ENCODE assay signal across 2 cellular contexts in genomic region chr3:192237992-192238608, GRCh38.
TF ChIP-seq lines count a peak whose summit lies in the region.

No MANE protein-coding gene starts in this region.

TF ChIP-seq in SK-N-SH, 30 proteins besides CTCF, POLR2A, EP300 and RAD21 (continued from another document):
- TF ChIP-seq, protein P1, sequence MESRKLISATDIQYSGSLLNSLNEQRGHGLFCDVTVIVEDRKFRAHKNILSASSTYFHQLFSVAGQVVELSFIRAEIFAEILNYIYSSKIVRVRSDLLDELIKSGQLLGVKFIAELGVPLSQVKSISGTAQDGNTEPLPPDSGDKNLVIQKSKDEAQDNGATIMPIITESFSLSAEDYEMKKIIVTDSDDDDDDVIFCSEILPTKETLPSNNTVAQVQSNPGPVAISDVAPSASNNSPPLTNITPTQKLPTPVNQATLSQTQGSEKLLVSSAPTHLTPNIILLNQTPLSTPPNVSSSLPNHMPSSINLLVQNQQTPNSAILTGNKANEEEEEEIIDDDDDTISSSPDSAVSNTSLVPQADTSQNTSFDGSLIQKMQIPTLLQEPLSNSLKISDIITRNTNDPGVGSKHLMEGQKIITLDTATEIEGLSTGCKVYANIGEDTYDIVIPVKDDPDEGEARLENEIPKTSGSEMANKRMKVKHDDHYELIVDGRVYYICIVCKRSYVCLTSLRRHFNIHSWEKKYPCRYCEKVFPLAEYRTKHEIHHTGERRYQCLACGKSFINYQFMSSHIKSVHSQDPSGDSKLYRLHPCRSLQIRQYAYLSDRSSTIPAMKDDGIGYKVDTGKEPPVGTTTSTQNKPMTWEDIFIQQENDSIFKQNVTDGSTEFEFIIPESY (IDR thresholded peaks at IDR 0.05; ENCODE audit: borderline replicate concordance, low read depth) = no peak
- no peak for TF ChIP-seq TEAD4 (IDR thresholded peaks at IDR 0.05; ENCODE audit: borderline replicate concordance, insufficient read depth)
- TF ChIP-seq, protein P2, sequence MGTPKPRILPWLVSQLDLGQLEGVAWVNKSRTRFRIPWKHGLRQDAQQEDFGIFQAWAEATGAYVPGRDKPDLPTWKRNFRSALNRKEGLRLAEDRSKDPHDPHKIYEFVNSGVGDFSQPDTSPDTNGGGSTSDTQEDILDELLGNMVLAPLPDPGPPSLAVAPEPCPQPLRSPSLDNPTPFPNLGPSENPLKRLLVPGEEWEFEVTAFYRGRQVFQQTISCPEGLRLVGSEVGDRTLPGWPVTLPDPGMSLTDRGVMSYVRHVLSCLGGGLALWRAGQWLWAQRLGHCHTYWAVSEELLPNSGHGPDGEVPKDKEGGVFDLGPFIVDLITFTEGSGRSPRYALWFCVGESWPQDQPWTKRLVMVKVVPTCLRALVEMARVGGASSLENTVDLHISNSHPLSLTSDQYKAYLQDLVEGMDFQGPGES (IDR thresholded peaks at IDR 0.05; ENCODE audit: low read depth, low read length) = no peak
- no peak for TF ChIP-seq MEF2A (IDR thresholded peaks at IDR 0.05; ENCODE audit: borderline replicate concordance, low read depth)
- no peak for TF ChIP-seq NRF1 (IDR thresholded peaks at IDR 0.05; ENCODE audit: low read depth, low read length)
- TF ChIP-seq YY1 (IDR thresholded peaks at IDR 0.05; ENCODE audit: low read depth) = no peak

TF ChIP-seq in SK-N-SH treated with all-trans-retinoic acid at 6 μM for 48 hours, 23 proteins besides CTCF, POLR2A, EP300 and RAD21 (continued from another document):
- TF ChIP-seq, protein P3, sequence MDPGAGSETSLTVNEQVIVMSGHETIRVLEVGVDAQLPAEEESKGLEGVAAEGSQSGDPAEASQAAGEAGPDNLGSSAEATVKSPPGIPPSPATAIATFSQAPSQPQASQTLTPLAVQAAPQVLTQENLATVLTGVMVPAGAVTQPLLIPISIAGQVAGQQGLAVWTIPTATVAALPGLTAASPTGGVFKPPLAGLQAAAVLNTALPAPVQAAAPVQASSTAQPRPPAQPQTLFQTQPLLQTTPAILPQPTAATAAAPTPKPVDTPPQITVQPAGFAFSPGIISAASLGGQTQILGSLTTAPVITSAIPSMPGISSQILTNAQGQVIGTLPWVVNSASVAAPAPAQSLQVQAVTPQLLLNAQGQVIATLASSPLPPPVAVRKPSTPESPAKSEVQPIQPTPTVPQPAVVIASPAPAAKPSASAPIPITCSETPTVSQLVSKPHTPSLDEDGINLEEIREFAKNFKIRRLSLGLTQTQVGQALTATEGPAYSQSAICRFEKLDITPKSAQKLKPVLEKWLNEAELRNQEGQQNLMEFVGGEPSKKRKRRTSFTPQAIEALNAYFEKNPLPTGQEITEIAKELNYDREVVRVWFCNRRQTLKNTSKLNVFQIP (CRISPR knock-in tag; IDR thresholded peaks at IDR 0.05; ENCODE audit: borderline replicate concordance, low read depth) = no peak
- no peak for TF ChIP-seq GLIS3 (CRISPR knock-in tag; IDR thresholded peaks at IDR 0.05)
- TF ChIP-seq ZC3H10 (CRISPR knock-in tag; IDR thresholded peaks at IDR 0.05) = no peak
- no peak for TF ChIP-seq TSHZ2 (CRISPR knock-in tag; IDR thresholded peaks at IDR 0.05)
- no peak for TF ChIP-seq CSDC2 (CRISPR knock-in tag; IDR thresholded peaks at IDR 0.05)
TF ChIP-seq in SK-N-SH treated with all-trans-retinoic acid at 6 μM for 48 hours: peak in this region for 0.
